ENCODE assay signal across 8 cellular contexts in the genomic region with DNA sequence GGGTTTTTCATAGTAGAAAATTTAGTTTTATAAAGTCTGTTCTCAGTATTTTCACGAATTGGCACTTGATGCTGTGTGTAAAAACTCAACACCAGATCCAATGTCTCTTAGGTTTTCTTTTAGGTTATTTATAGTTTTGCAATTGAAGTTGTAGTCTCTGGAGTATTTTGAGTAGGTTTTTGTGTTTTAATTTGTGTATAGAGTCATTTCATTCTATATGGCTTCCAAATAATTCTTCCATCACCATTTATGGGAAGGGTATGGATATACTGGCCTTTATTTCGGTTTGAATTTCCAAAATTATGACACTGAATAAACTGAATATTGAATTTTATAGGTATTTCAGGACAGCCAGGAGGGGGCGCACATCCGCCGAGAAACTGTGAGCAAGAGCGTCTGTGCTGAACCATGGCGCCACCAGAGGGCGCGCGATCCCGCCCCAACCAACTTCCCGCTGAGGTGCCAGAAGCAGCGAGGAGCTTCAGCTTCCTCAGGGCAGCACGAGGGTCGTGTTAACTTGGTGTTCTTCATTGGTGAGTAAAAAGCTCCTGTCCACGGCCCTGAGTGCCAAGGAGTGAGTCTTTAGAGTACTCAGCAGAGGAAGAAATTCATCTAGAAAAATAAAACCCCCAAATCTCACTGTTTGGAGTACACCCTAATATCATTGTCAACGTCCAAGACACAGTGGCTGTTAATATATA.
A peak's percentile ranks its signal among the peaks of the same experiment; 100 is the strongest.
DNase-seq lines count a peak whose midpoint lies in the region; TF ChIP-seq lines count a peak whose summit lies in the region.
"Not testable (repeated sequence)": the region's sequence is repeated elsewhere in the genome, so short reads cannot be mapped to it uniquely, and the experiment has no call there.

No MANE protein-coding gene starts in this region.

- WGBS in adrenal gland, 4 donors, result 1 to 10% (median 4%) methylated on average over 4 to 14 of the region's 17 CpGs
- 32% methylated on average over 3 of the region's 17 CpGs for WGBS in mesenchymal stem cell
- 4 to 14% (median 5%) methylated on average over 7 to 14 of the region's 17 CpGs for WGBS in spleen, 5 donors
- WGBS in testis, 2 donors, result 6% methylated on average over 6 to 8 of the region's 17 CpGs

- H2BK15ac ChIP-seq in mesenchymal stem cell (ENCODE audit: low read depth, poor library complexity, severe bottlenecking), result not testable (repeated sequence)

- H2BK5ac ChIP-seq in mesenchymal stem cell (ENCODE audit: low read depth, low read length, poor library complexity, severe bottlenecking), result not testable (repeated sequence)

- not testable (repeated sequence) for H3K4ac ChIP-seq in mesenchymal stem cell (ENCODE audit: low read depth in 1 of 2, low read length in 2 of 2)

- H3K4me3 ChIP-seq in adrenal gland; fibroblast of villous mesenchyme (ENCODE audit: low read depth, low read length); mesenchymal stem cell (ENCODE audit: insufficient read depth in 1 of 2, low read depth in 1 of 2, low read length in 2 of 2); spleen; testis: not testable (repeated sequence)

- DNase-seq in ELF-1 (ENCODE audit: low read depth, low spot score) (peak; percentile 41), NAMALWA (ENCODE audit: low spot score) (peak; percentile 57), adrenal gland (peak; percentile 25 to 73 (median 56)), fibroblast of villous mesenchyme (ENCODE audit: low read depth) (peak; percentile 33), mesenchymal stem cell (peak; percentile 29), spleen (peak; percentile 92), testis (peak; percentile 57)
- DNase-seq in activated CD4-positive, alpha-beta T cell treated with anti-CD3 and anti-CD28 coated beads, Interleukin-2, amount 50 U/mL, for 1 hour, result peak; percentile 64

- H2BK12ac ChIP-seq in mesenchymal stem cell (ENCODE audit: low read length in 2 of 2), result not testable (repeated sequence)

- H3K4me2 ChIP-seq in mesenchymal stem cell (ENCODE audit: low read length, poor library complexity, severe bottlenecking), result not testable (repeated sequence)

- H3K9ac ChIP-seq in mesenchymal stem cell (ENCODE audit: low read length), result peak overlapping the region; percentile 58

- not testable (repeated sequence) for H3K36me3 ChIP-seq in adrenal gland (replicated peaks in 1 of 2); mesenchymal stem cell (ENCODE audit: control insufficient read depth in 1 of 2, insufficient read depth in 2 of 2, low read depth in 1 of 2, low read length in 2 of 2); testis (ENCODE audit: low read depth, missing control alignments)
- H3K36me3 ChIP-seq in spleen, result peaks cover 0 to 21% (median 0%) of the 10 kb centered on the region in 6 donors

- H3K14ac ChIP-seq in mesenchymal stem cell (ENCODE audit: low read length in 2 of 2), result not testable (repeated sequence)

- not testable (repeated sequence) for TF ChIP-seq POLR2A in adrenal gland (IDR thresholded peaks at IDR 0.05); spleen (IDR thresholded peaks at IDR 0.05); testis (IDR thresholded peaks at IDR 0.05)

- H4K91ac ChIP-seq in mesenchymal stem cell (ENCODE audit: low read length), result not testable (repeated sequence)

- H2AK5ac ChIP-seq in mesenchymal stem cell (ENCODE audit: low read length, severe bottlenecking), result not testable (repeated sequence)

- not testable (repeated sequence) for H3K27me3 ChIP-seq in adrenal gland; mesenchymal stem cell (ENCODE audit: control insufficient read depth in 1 of 2, insufficient read depth in 1 of 2, low read length in 2 of 2); spleen (replicated peaks in 1 of 7); testis

- peak overlapping the region; percentile 63 for H2AFZ ChIP-seq in mesenchymal stem cell (ENCODE audit: low read depth, low read length)

- H3K4me1 ChIP-seq in adrenal gland (replicated peaks in 1 of 2); mesenchymal stem cell (ENCODE audit: control insufficient read depth, insufficient read depth, low read depth, low read length); spleen; testis: not testable (repeated sequence)

- not testable (repeated sequence) for H3K23ac ChIP-seq in mesenchymal stem cell (ENCODE audit: low read length in 2 of 2)

- TF ChIP-seq CTCF in adrenal gland (IDR thresholded peaks at IDR 0.05) (peak in 5 of 6 experiments; percentile 30 to 80 (median 58)), fibroblast of villous mesenchyme (IDR thresholded peaks at IDR 0.05; ENCODE audit: insufficient read depth, low read depth, low read length) (peak; percentile 55), spleen (IDR thresholded peaks at IDR 0.05 in 8 of 11, conservative IDR thresholded peaks at IDR 0.05 in 3 of 11) (peak in 10 of 11 experiments; percentile 22 to 84 (median 72)), testis (IDR thresholded peaks at IDR 0.05) (peak; percentile 37 to 64 (median 41))

- H4K8ac ChIP-seq in mesenchymal stem cell (ENCODE audit: low read length), result not testable (repeated sequence)

- not testable (repeated sequence) for H3K18ac ChIP-seq in mesenchymal stem cell (ENCODE audit: low read depth in 1 of 2, low read length in 2 of 2)

- intact Hi-C loops in adrenal gland (cut with DNase I); spleen (cut with DNase I; ENCODE audit: low total_unique reads); testis (cut with DNase I; ENCODE audit: low total_unique reads): not testable (repeated sequence)

- not testable (repeated sequence) for H2BK120ac ChIP-seq in mesenchymal stem cell (ENCODE audit: low read depth, low read length)

- not testable (repeated sequence) for H3K9me3 ChIP-seq in adrenal gland (replicated peaks in 1 of 3); mesenchymal stem cell (ENCODE audit: control insufficient read depth, low read length); spleen; testis

- H3K79me1 ChIP-seq in mesenchymal stem cell (replicated peaks; ENCODE audit: low read length, poor library complexity, severe bottlenecking), result not testable (repeated sequence)

- not testable (repeated sequence) for H3K27ac ChIP-seq in adrenal gland; mesenchymal stem cell (ENCODE audit: low read length, poor library complexity, severe bottlenecking); spleen; testis

Comparison
In these comparisons a context has a peak if more than half of its experiments do, and no peak if none do; other contexts are left out.
1. DNase-seq: peak in every context shown above with its lines; median percentile 92 in spleen; 64 in activated CD4-positive, alpha-beta T cell treated with anti-CD3 and anti-CD28 coated beads, Interleukin-2, amount 50 U/mL, for 1 hour; 57 in NAMALWA; 57 in testis; 56 in adrenal gland; 41 in ELF-1; 33 in fibroblast of villous mesenchyme; 29 in mesenchymal stem cell.